ENCODE assay signal across 7 cellular contexts in the genomic region with DNA sequence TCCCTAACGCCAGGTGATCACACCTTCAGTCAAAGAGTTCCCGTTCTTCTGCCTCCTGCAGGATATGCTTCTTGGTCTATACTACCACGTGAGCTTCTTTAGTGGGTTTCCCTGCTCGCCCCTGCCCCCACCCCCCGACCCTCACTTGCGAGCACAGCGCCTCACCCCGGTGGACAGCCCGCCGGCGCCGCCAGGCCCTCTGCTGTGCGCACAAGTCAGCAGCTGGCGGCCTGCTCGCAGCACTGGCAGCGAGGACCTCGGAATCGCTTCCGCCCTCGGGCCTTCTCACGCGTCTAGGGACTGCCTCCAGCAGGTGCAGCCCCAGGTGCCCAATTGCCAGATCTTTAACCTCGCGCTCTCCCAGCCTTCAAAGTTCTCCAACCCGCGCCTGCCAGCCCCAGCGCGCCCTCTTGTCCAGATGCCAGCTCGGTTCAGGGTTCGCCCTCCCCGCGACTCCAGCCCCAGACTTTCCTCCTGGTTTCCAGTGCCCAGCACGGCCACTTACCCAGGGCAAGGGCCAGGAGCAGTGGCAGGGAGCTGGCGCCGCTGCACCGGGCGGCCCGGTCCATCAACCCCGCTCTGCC. TPM values are rescaled to one million over a fixed set of nuclear protein-coding genes. Genes with fewer than 3 reads are reported as not detected.
A peak's percentile ranks its signal among the peaks of the same experiment; 100 is the strongest.
DNase-seq lines count a peak whose midpoint lies in the region; ATAC-seq and TF ChIP-seq lines count a peak whose summit lies in the region.

No MANE protein-coding gene starts in this region.

- DNase-seq in GM13976 (ENCODE audit: low spot score) = peak; percentile 30
- peak; percentile 56 for DNase-seq in MG63
- no peak for DNase-seq in activated CD8-positive, alpha-beta T cell treated with anti-CD3 and anti-CD28 coated beads, Interleukin-2, amount 10 ng/mL, durations not matched to agents 7 days and 5 days
- DNase-seq in left ventricle myocardium inferior = no peak
- peak; percentile 17 to 60 for DNase-seq in psoas muscle
- DNase-seq in HAP-1 (ENCODE audit: low spot score in 2 of 2) = no peak
- no peak for DNase-seq in middle frontal gyrus (ENCODE audit: extremely low spot score, low spot score)

- H3K27me3 ChIP-seq in MG63 (no peaks in the 10 kb centered on the region), left ventricle myocardium inferior (ENCODE audit: low read depth) (peaks cover 56% of the 10 kb centered on the region), psoas muscle (ENCODE audit: insufficient read depth in 3 of 3, low read length in 2 of 3) (peaks cover 0 to 32% (median 1%) of the 10 kb centered on the region in 3 donors), HAP-1 (ENCODE audit: low read depth) (peaks cover 10% of the 10 kb centered on the region; the same call in 1 of the 2 replicates)

- H3K36me3 Mint-ChIP-seq in activated CD8-positive, alpha-beta T cell treated with anti-CD3 and anti-CD28 coated beads, Interleukin-2, amount 10 ng/mL, durations not matched to agents 7 days and 5 days (ENCODE audit: low read depth) = no peaks in the 10 kb centered on the region

- H3K4me1 Mint-ChIP-seq in activated CD8-positive, alpha-beta T cell treated with anti-CD3 and anti-CD28 coated beads, Interleukin-2, amount 10 ng/mL, durations not matched to agents 7 days and 5 days (ENCODE audit: low read depth) = no peaks in the 10 kb centered on the region

- CTCF ChIA-PET in activated CD8-positive, alpha-beta T cell treated with anti-CD3 and anti-CD28 coated beads, Interleukin-2, amount 10 ng/mL, durations not matched to agents 7 days and 5 days (lab: Charles Lee) = no interaction called here

- no peak overlapping the region for H3K27ac Mint-ChIP-seq in activated CD8-positive, alpha-beta T cell treated with anti-CD3 and anti-CD28 coated beads, Interleukin-2, amount 10 ng/mL, durations not matched to agents 7 days and 5 days

- peak; percentile 55 for ATAC-seq in activated CD8-positive, alpha-beta T cell treated with anti-CD3 and anti-CD28 coated beads, Interleukin-2, amount 10 ng/mL, durations not matched to agents 7 days and 5 days
- ATAC-seq in psoas muscle = peak; percentile 28 to 75 (median 57)

- intact Hi-C loops in left ventricle myocardium inferior (cut with micrococcal nuclease) (no loop called here), psoas muscle (cut with DNase I) (no loop called here)

- H3K36me3 ChIP-seq in MG63 = no peaks in the 10 kb centered on the region
- no peaks in the 10 kb centered on the region for H3K36me3 ChIP-seq in left ventricle myocardium inferior
- H3K36me3 ChIP-seq in psoas muscle (ENCODE audit: insufficient read depth in 1 of 2, low read depth in 1 of 2) = no peaks in the 10 kb centered on the region
- H3K36me3 ChIP-seq in HAP-1 (replicated peaks) = no peaks in the 10 kb centered on the region

- H3K4me3 Mint-ChIP-seq in activated CD8-positive, alpha-beta T cell treated with anti-CD3 and anti-CD28 coated beads, Interleukin-2, amount 10 ng/mL, durations not matched to agents 7 days and 5 days = no peak overlapping the region

- H3K4me3 ChIP-seq in MG63 (peak overlapping the region; percentile 56), left ventricle myocardium inferior (peak overlapping the region; percentile 69), psoas muscle (peak overlapping the region; percentile 65), HAP-1 (no peak overlapping the region)

- TF ChIP-seq CTCF in GM13976 (IDR thresholded peaks at IDR 0.05; ENCODE audit: borderline replicate concordance, control extremely low read depth, extremely low read depth, insufficient read depth, missing control alignments) (no peak), left ventricle myocardium inferior (IDR thresholded peaks at IDR 0.05; ENCODE audit: borderline replicate concordance) (peak; percentile 23), psoas muscle (IDR thresholded peaks at IDR 0.05) (no peak)

- H3K27ac ChIP-seq in left ventricle myocardium inferior (replicated peaks) (no peak overlapping the region), psoas muscle (no peak overlapping the region)

- H3K9me3 ChIP-seq in MG63 (no peaks in the 10 kb centered on the region), left ventricle myocardium inferior (replicated peaks) (no peaks in the 10 kb centered on the region), psoas muscle (no peaks in the 10 kb centered on the region), HAP-1 (no peaks in the 10 kb centered on the region)

- H3K4me1 ChIP-seq in left ventricle myocardium inferior (peaks cover 12% of the 10 kb centered on the region), psoas muscle (no peaks in the 10 kb centered on the region), HAP-1 (no peaks in the 10 kb centered on the region)

- WGBS in psoas muscle, 3 donors = 1% methylated on average over 38 to 39 of the region's 39 CpGs

- POLR2A ChIA-PET in activated CD8-positive, alpha-beta T cell treated with anti-CD3 and anti-CD28 coated beads, Interleukin-2, amount 10 ng/mL, durations not matched to agents 7 days and 5 days (lab: Charles Lee) = no interaction called here

- in situ Hi-C loops in GM13976 (cut with MboI; ENCODE audit: low sequenced_read_pairs, unreplicated experiment) (no loop called here), HAP-1 (cut with MboI; ENCODE audit: low sequenced_read_pairs) (no loop called here)

- H3K27me3 Mint-ChIP-seq in activated CD8-positive, alpha-beta T cell treated with anti-CD3 and anti-CD28 coated beads, Interleukin-2, amount 10 ng/mL, durations not matched to agents 7 days and 5 days (ENCODE audit: low read depth) = peaks cover 41% of the 10 kb centered on the region

- H3K9me3 Mint-ChIP-seq in activated CD8-positive, alpha-beta T cell treated with anti-CD3 and anti-CD28 coated beads, Interleukin-2, amount 10 ng/mL, durations not matched to agents 7 days and 5 days (ENCODE audit: insufficient read depth) = no peaks in the 10 kb centered on the region

RNA-seq across cellular contexts. Expression of gene BTC, which starts 0.5 kb away (rescaled TPM):
- total RNA-seq in MG63 (2014; rRNA removed; shearing (Covaris generic); ENCODE audit: low replicate concordance) = not detected in 2 replicates
- total RNA-seq in activated CD8-positive, alpha-beta T cell treated with anti-CD3 and anti-CD28 coated beads, Interleukin-2, amount 10 ng/mL, durations not matched to agents 7 days and 5 days = not detected
- total RNA-seq in left ventricle myocardium inferior (0.25 TPM), psoas muscle (under 1 TPM in 3 of 4 donors, not detected in 1; 0.12 to 0.22 (median 0.13) TPM)
- under 1 TPM; 0.05 to 0.18 (median 0.15) TPM for polyA plus RNA-seq in psoas muscle

Comparison
In these comparisons a context has a peak if more than half of its experiments do, and no peak if none do; other contexts are left out.
1. DNase-seq: peak in GM13976 (single experiment), MG63 (single experiment) and psoas muscle (2 of 2); none in activated CD8-positive, alpha-beta T cell treated with anti-CD3 and anti-CD28 coated beads, Interleukin-2, amount 10 ng/mL, durations not matched to agents 7 days and 5 days (single experiment), left ventricle myocardium inferior (single experiment), HAP-1 (0 of 2) and middle frontal gyrus (single experiment).